ENCODE assay signal across 16 cellular contexts in genomic region chr13:27639186-27639585, GRCh38.
"Had no signal": no experiment of that assay in that cellular context is flagged by ENCODE, and none has a peak within 500 bp of the region (broad histone marks: within the 10 kb centered on the region; RNA-seq: fewer than 3 reads in every experiment).

No MANE protein-coding gene starts in this region.

- H3K4me2 ChIP-seq: neural progenitor cell had no signal

- H3K36me3 Mint-ChIP-seq: neural progenitor cell had no signal

- H3K4me3 Mint-ChIP-seq: activated naive CD8-positive, alpha-beta T cell treated with anti-CD3 and anti-CD28 coated beads for 36 hours; activated T-cell treated with anti-CD3 and anti-CD28 coated beads, Interleukin-2, amount 50 U/mL, for 24 hours; neural progenitor cell had no signal

- FAIRE-seq: pancreas had no signal

- H3K4me3 ChIP-seq: neural progenitor cell, pancreas, skin epidermis, upper lobe of left lung had no signal

- H3K9ac ChIP-seq: neural progenitor cell had no signal

- H3K27me3 Mint-ChIP-seq: activated naive CD8-positive, alpha-beta T cell treated with anti-CD3 and anti-CD28 coated beads for 36 hours; activated T-cell treated with anti-CD3 and anti-CD28 coated beads, Interleukin-2, amount 50 U/mL, for 24 hours had no signal

- H3K27ac ChIP-seq: neural progenitor cell had no signal

- H3K9me3 ChIP-seq: pancreas, upper lobe of left lung had no signal

- H3K27me3 ChIP-seq: neural progenitor cell, pancreas, upper lobe of left lung had no signal

- DNase-seq: activated CD4-positive, alpha-beta T cell treated with anti-CD3 and anti-CD28 coated beads, Interleukin-2, amount 50 U/mL, for 4 hours; activated CD4-positive, CD25-positive, alpha-beta regulatory T cell; activated gamma-delta T cell; activated naive CD8-positive, alpha-beta T cell treated with anti-CD3 and anti-CD28 coated beads for 36 hours; activated T-cell treated with anti-CD3 and anti-CD28 coated beads, Interleukin-2, amount 50 U/mL, for 24 hours; cortex of kidney; effector memory CD4-positive, alpha-beta T cell; erythroblast; mesendoderm; pancreas; retina; Right ventricle myocardium superior; T-helper 2 cell; upper lobe of left lung had no signal

- H2AFZ ChIP-seq: neural progenitor cell had no signal

- H3K27ac Mint-ChIP-seq: activated naive CD8-positive, alpha-beta T cell treated with anti-CD3 and anti-CD28 coated beads for 36 hours; activated T-cell treated with anti-CD3 and anti-CD28 coated beads, Interleukin-2, amount 50 U/mL, for 24 hours; neural progenitor cell had no signal

- H3K9me3 Mint-ChIP-seq: activated naive CD8-positive, alpha-beta T cell treated with anti-CD3 and anti-CD28 coated beads for 36 hours; activated T-cell treated with anti-CD3 and anti-CD28 coated beads, Interleukin-2, amount 50 U/mL, for 24 hours; neural progenitor cell had no signal

- H3K36me3 ChIP-seq: neural progenitor cell, pancreas, upper lobe of left lung had no signal
